Comparison of ENCODE assay signal across 19 cellular contexts in the genomic region with DNA sequence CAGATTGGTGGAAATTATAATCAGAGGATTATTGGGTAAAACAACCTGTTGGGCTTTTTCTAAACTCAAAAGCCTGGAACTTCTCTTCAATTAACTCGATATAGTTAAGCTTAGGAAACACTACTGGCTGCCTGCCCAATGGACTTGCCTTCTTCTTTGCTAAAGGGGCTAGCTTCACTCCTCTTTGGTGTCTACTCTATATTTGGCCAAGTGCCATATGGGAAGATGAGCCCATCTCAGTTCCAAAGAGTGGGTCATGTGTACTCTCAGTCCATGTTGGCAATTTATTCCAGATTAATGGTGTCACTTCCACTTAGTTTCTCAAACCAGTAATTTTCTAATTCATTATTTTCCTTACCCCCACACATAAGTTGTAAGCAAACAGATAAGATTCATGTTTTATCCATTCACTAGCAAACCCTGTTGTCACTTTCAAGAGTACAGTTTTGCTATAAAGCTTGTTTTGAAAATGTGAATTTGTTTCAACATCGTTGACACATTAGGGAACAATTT. TPM values are rescaled to one million over a fixed set of nuclear protein-coding genes. Genes with fewer than 3 reads are reported as not detected.
A peak's percentile ranks its signal among the peaks of the same experiment; 100 is the strongest.
DNase-seq lines count a peak whose midpoint lies in the region; ATAC-seq and TF ChIP-seq lines count a peak whose summit lies in the region.
"Had no signal": no experiment of that assay in that cellular context is flagged by ENCODE, and none has a peak within 500 bp of the region (broad histone marks: within the 10 kb centered on the region; RNA-seq: fewer than 3 reads in every experiment).

No MANE protein-coding gene starts in this region.

- H3K36me3 Mint-ChIP-seq in CD8-positive, alpha-beta T cell: peaks cover 34% of the 10 kb centered on the region
- H3K36me3 Mint-ChIP-seq in activated T-helper 17 cell treated with anti-CD3 and anti-CD28 coated beads, Interleukin-2, amount 50 U/mL, for 72 hours (ENCODE audit: low read depth): peaks cover 78% of the 10 kb centered on the region
- peaks cover 55% of the 10 kb centered on the region for H3K36me3 Mint-ChIP-seq in T-helper 2 cell treated with Interferon-gamma antibody and Interleukin-4, amounts not matched to agents 5 μg/mL and 100 μg/mL, for 36 hours (ENCODE audit: low read depth)

- peaks cover 60% of the 10 kb centered on the region for H3K4me1 Mint-ChIP-seq in CD8-positive, alpha-beta T cell (ENCODE audit: low read depth)
- peaks cover 42% of the 10 kb centered on the region for H3K4me1 Mint-ChIP-seq in activated T-helper 17 cell treated with anti-CD3 and anti-CD28 coated beads, Interleukin-2, amount 50 U/mL, for 72 hours
- H3K4me1 Mint-ChIP-seq in T-helper 2 cell treated with Interferon-gamma antibody and Interleukin-4, amounts not matched to agents 5 μg/mL and 100 μg/mL, for 36 hours (ENCODE audit: low read depth): peaks cover 60% of the 10 kb centered on the region

- 80% methylated on average over 2 of the region's 2 CpGs for WGBS in right cardiac atrium

- CTCF ChIA-PET in CD8-positive, alpha-beta T cell (lab: Charles Lee): interaction anchor here (1.3 kb wide), 1 partner anchor 9 kb away, joined by 3 read pairs; no protein-coding TSS in a partner anchor

- no peak for DNase-seq in CD8-positive, alpha-beta T cell
- DNase-seq in DMS79 treated with DMSO at 0.1 percent for 48 hours (lab: John Stamatoyannopoulos, UW): peak; percentile 94
- DNase-seq in NCI-H446 (lab: John Stamatoyannopoulos, UW): peak; percentile 15 to 60
- DNase-seq in T-helper 2 cell treated with Interferon-gamma antibody and Interleukin-4, amounts not matched to agents 5 μg/mL and 100 μg/mL, for 36 hours (ENCODE audit: low spot score): no peak
- no peak for DNase-seq in right cardiac atrium
- no peak for DNase-seq in omental fat pad (ENCODE audit: low spot score)
- no peak for DNase-seq in GM20000 (ENCODE audit: low spot score)
- DNase-seq: activated CD8-positive, alpha-beta memory T cell treated with anti-CD3 and anti-CD28 coated beads for 24 hours; activated naive CD8-positive, alpha-beta T cell treated with anti-CD3 and anti-CD28 coated beads for 36 hours; brain microvascular endothelial cell; DMS53; foreskin melanocyte; NCI-H1694; NK-92 treated with Interleukin-12 subunit alpha and Interleukin-12 subunit beta, amount 100 ng/mL, for 24 hours; stimulated activated CD4-positive, alpha-beta T cell treated with anti-CD3 and anti-CD28 coated beads, Interleukin-2, amount 100 ng/mL, for 48 hours had no signal

- no peak overlapping the region for H3K27ac ChIP-seq in CD8-positive, alpha-beta T cell (ENCODE audit: low read depth, low read length)
- H3K27ac ChIP-seq in right cardiac atrium (ENCODE audit: low read length): no peak overlapping the region
- H3K27ac ChIP-seq: brain microvascular endothelial cell, uterus had no signal

- intact Hi-C loops in CD8-positive, alpha-beta T cell (cut with DNase I, micrococcal nuclease): no loop called here
- intact Hi-C loops in right cardiac atrium (cut with DNase I): no loop called here

- H3K9me3 ChIP-seq in CD8-positive, alpha-beta T cell (ENCODE audit: low read length): no peaks in the 10 kb centered on the region
- no peaks in the 10 kb centered on the region for H3K9me3 ChIP-seq in right cardiac atrium (ENCODE audit: control insufficient read depth, low read length)
- H3K9me3 ChIP-seq: uterus had no signal

- H3K27ac Mint-ChIP-seq in CD8-positive, alpha-beta T cell: peak overlapping the region; percentile 10
- H3K27ac Mint-ChIP-seq in activated T-helper 17 cell treated with anti-CD3 and anti-CD28 coated beads, Interleukin-2, amount 50 U/mL, for 72 hours: peak overlapping the region; percentile 100
- H3K27ac Mint-ChIP-seq in T-helper 2 cell treated with Interferon-gamma antibody and Interleukin-4, amounts not matched to agents 5 μg/mL and 100 μg/mL, for 36 hours: no peak overlapping the region
- H3K27ac Mint-ChIP-seq: activated naive CD8-positive, alpha-beta T cell treated with anti-CD3 and anti-CD28 coated beads for 36 hours had no signal

- H3K9me3 Mint-ChIP-seq in CD8-positive, alpha-beta T cell: peaks cover 3% of the 10 kb centered on the region
- peaks cover 4% of the 10 kb centered on the region for H3K9me3 Mint-ChIP-seq in activated T-helper 17 cell treated with anti-CD3 and anti-CD28 coated beads, Interleukin-2, amount 50 U/mL, for 72 hours
- H3K9me3 Mint-ChIP-seq in T-helper 2 cell treated with Interferon-gamma antibody and Interleukin-4, amounts not matched to agents 5 μg/mL and 100 μg/mL, for 36 hours: no peaks in the 10 kb centered on the region
- H3K9me3 Mint-ChIP-seq: natural killer cell treated with Interleukin-12 subunit alpha and Interleukin-12 subunit beta and Interleukin-15 and Interleukin-18, amount 100 ng/mL, for 72 hours had no signal

- no peak for TF ChIP-seq CTCF in CD8-positive, alpha-beta T cell (IDR thresholded peaks at IDR 0.05)
- TF ChIP-seq CTCF in omental fat pad (IDR thresholded peaks at IDR 0.05): no peak
- no peak for TF ChIP-seq CTCF in GM20000 (IDR thresholded peaks at IDR 0.05; ENCODE audit: extremely low read depth, missing control alignments)

- ATAC-seq in CD8-positive, alpha-beta T cell: no peak
- no peak for ATAC-seq in activated T-helper 17 cell treated with anti-CD3 and anti-CD28 coated beads, Interleukin-2, amount 50 U/mL, for 72 hours (replicated peaks)
- no peak for ATAC-seq in right cardiac atrium
- ATAC-seq in omental fat pad (ENCODE audit: low FRiP score): no peak
- ATAC-seq: natural killer cell treated with Interleukin-12 subunit alpha and Interleukin-12 subunit beta and Interleukin-15 and Interleukin-18, amount 100 ng/mL, for 72 hours had no signal

- H3K27me3 Mint-ChIP-seq in CD8-positive, alpha-beta T cell (ENCODE audit: low read depth): no peaks in the 10 kb centered on the region
- H3K27me3 Mint-ChIP-seq in activated T-helper 17 cell treated with anti-CD3 and anti-CD28 coated beads, Interleukin-2, amount 50 U/mL, for 72 hours: no peaks in the 10 kb centered on the region
- no peaks in the 10 kb centered on the region for H3K27me3 Mint-ChIP-seq in T-helper 2 cell treated with Interferon-gamma antibody and Interleukin-4, amounts not matched to agents 5 μg/mL and 100 μg/mL, for 36 hours (ENCODE audit: low read depth)
- H3K27me3 Mint-ChIP-seq: activated naive CD8-positive, alpha-beta T cell treated with anti-CD3 and anti-CD28 coated beads for 36 hours; natural killer cell treated with Interleukin-12 subunit alpha and Interleukin-12 subunit beta and Interleukin-15 and Interleukin-18, amount 100 ng/mL, for 72 hours had no signal

- no peaks in the 10 kb centered on the region for H3K36me3 ChIP-seq in CD8-positive, alpha-beta T cell (ENCODE audit: insufficient read depth, low read length)
- H3K36me3 ChIP-seq: brain microvascular endothelial cell, uterus had no signal

- H3K4me1 ChIP-seq in CD8-positive, alpha-beta T cell (ENCODE audit: insufficient read depth, low read length): peaks cover 7% of the 10 kb centered on the region
- H3K4me1 ChIP-seq in right cardiac atrium (ENCODE audit: control insufficient read depth, insufficient read depth, low read length): peaks cover 4% of the 10 kb centered on the region

- H3K4me3 Mint-ChIP-seq in CD8-positive, alpha-beta T cell: no peak overlapping the region
- no peak overlapping the region for H3K4me3 Mint-ChIP-seq in activated T-helper 17 cell treated with anti-CD3 and anti-CD28 coated beads, Interleukin-2, amount 50 U/mL, for 72 hours
- no peak overlapping the region for H3K4me3 Mint-ChIP-seq in T-helper 2 cell treated with Interferon-gamma antibody and Interleukin-4, amounts not matched to agents 5 μg/mL and 100 μg/mL, for 36 hours
- H3K4me3 Mint-ChIP-seq: activated naive CD8-positive, alpha-beta T cell treated with anti-CD3 and anti-CD28 coated beads for 36 hours; natural killer cell treated with Interleukin-12 subunit alpha and Interleukin-12 subunit beta and Interleukin-15 and Interleukin-18, amount 100 ng/mL, for 72 hours had no signal

- no peaks in the 10 kb centered on the region for H3K27me3 ChIP-seq in CD8-positive, alpha-beta T cell (ENCODE audit: insufficient read depth, low read length)
- no peaks in the 10 kb centered on the region for H3K27me3 ChIP-seq in right cardiac atrium (ENCODE audit: control insufficient read depth, insufficient read depth)
- H3K27me3 ChIP-seq: brain microvascular endothelial cell, uterus had no signal

- POLR2A ChIA-PET in CD8-positive, alpha-beta T cell (lab: Charles Lee): interaction anchor here (1.5 kb wide), 1 partner anchor 10 kb away, joined by 3 read pairs; no protein-coding TSS in a partner anchor

- H3K4me3 ChIP-seq in CD8-positive, alpha-beta T cell (ENCODE audit: low read depth, low read length): no peak overlapping the region
- H3K4me3 ChIP-seq in right cardiac atrium (ENCODE audit: low read length): no peak overlapping the region
- H3K4me3 ChIP-seq: skin epidermis, uterus had no signal

RNA-seq across cellular contexts. Expression of gene DARS1, which starts 34.3 kb away (rescaled TPM):
- total RNA-seq in CD8-positive, alpha-beta T cell: 10 to 100 TPM; 33.4 to 35.8 TPM
- 100 to 1,000 TPM; 170 to 262 TPM for total RNA-seq in activated T-helper 17 cell treated with anti-CD3 and anti-CD28 coated beads, Interleukin-2, amount 50 U/mL, for 72 hours
- total RNA-seq in right cardiac atrium (10 to 100 TPM; 50.0 to 56.0 (median 54.3) TPM), omental fat pad (10 to 100 TPM; 59.3 to 76.3 (median 68.2) TPM)
- polyA plus RNA-seq in right cardiac atrium: 63.4 TPM

Comparison
In these comparisons a context has a peak if more than half of its experiments do, and no peak if none do; other contexts are left out.
1. DNase-seq: peak in DMS79 treated with DMSO at 0.1 percent for 48 hours (single experiment) and NCI-H446 (2 of 2); none in CD8-positive, alpha-beta T cell (0 of 7), T-helper 2 cell treated with Interferon-gamma antibody and Interleukin-4, amounts not matched to agents 5 μg/mL and 100 μg/mL, for 36 hours (single experiment), right cardiac atrium (0 of 3), omental fat pad (single experiment) and GM20000 (single experiment).